In genomic region chr18:48060346-48060745, GRCh38 we compare ENCODE assay signal across 19 cellular contexts.
A peak's percentile ranks its signal among the peaks of the same experiment; 100 is the strongest.
DNase-seq lines count a peak whose midpoint lies in the region; ATAC-seq and TF ChIP-seq lines count a peak whose summit lies in the region.
"Had no signal": no experiment of that assay in that cellular context is flagged by ENCODE, and none has a peak within 500 bp of the region (broad histone marks: within the 10 kb centered on the region; RNA-seq: fewer than 3 reads in every experiment).

No MANE protein-coding gene starts in this region.

- H2BK120ac ChIP-seq in neuronal stem cell (ENCODE audit: low read depth, low read length), result peak overlapping the region; percentile 68

- intact Hi-C loops in vagina (cut with DNase I), result no loop called here

- H3K27ac ChIP-seq in RWPE2 (ENCODE audit: poor library complexity, severe bottlenecking), result no peak overlapping the region
- H3K27ac ChIP-seq in hepatocyte, result peak overlapping the region; percentile 73
- H3K27ac ChIP-seq in neuronal stem cell (replicated peaks; ENCODE audit: low read length), result no peak overlapping the region
- peak overlapping the region; percentile 67 for H3K27ac ChIP-seq in vagina
- H3K27ac ChIP-seq: BLaER1, HL-60 had no signal

- no peak for ATAC-seq in RWPE2 (ENCODE audit: low read depth)
- ATAC-seq in HG03432 (IDR thresholded peaks at IDR 0.05; ENCODE audit: unreplicated experiment), result no peak
- ATAC-seq: Panc1 had no signal

- H3K4me2 ChIP-seq in hepatocyte, result peak overlapping the region; percentile 62
- no peak overlapping the region for H3K4me2 ChIP-seq in neuronal stem cell (ENCODE audit: insufficient read depth, low read length, poor library complexity, severe bottlenecking)
- H3K4me2 ChIP-seq: BLaER1, SK-N-SH had no signal

- H3K18ac ChIP-seq in neuronal stem cell (ENCODE audit: low read length), result peak overlapping the region; percentile 74

- H2BK5ac ChIP-seq in neuronal stem cell (ENCODE audit: low read length), result no peak overlapping the region

- H2BK15ac ChIP-seq in neuronal stem cell (ENCODE audit: low read length), result peak overlapping the region; percentile 93

- no peak for TF ChIP-seq POLR2A in vagina (IDR thresholded peaks at IDR 0.05)

- H4K91ac ChIP-seq in neuronal stem cell (ENCODE audit: low read depth, low read length, poor library complexity), result no peak overlapping the region

- H3K36me3 ChIP-seq in RWPE2 (ENCODE audit: low read depth), result no peaks in the 10 kb centered on the region
- no peaks in the 10 kb centered on the region for H3K36me3 ChIP-seq in hepatocyte (replicated peaks; ENCODE audit: insufficient read depth, low read depth)
- H3K36me3 ChIP-seq in neuronal stem cell (replicated peaks in 1 of 2; ENCODE audit: control insufficient read depth in 2 of 2, insufficient read depth in 2 of 2, low read length in 2 of 2), result no peaks in the 10 kb centered on the region
- no peaks in the 10 kb centered on the region for H3K36me3 ChIP-seq in vagina
- H3K36me3 ChIP-seq: BLaER1 had no signal

- H2AFZ ChIP-seq in hepatocyte, result no peak overlapping the region
- no peak overlapping the region for H2AFZ ChIP-seq in neuronal stem cell (ENCODE audit: low read length)

- H3K4me3 ChIP-seq in RWPE2 (ENCODE audit: severe bottlenecking) (no peak overlapping the region), hepatocyte (no peak overlapping the region), neuronal stem cell (ENCODE audit: low read length in 2 of 2) (no peak overlapping the region), vagina (no peak overlapping the region)
- H3K4me3 ChIP-seq: BLaER1 had no signal

- H3K23ac ChIP-seq in neuronal stem cell (ENCODE audit: low read depth, low read length, poor library complexity), result no peak overlapping the region

- H3K9me3 ChIP-seq in RWPE2 (ENCODE audit: severe bottlenecking), result no peaks in the 10 kb centered on the region
- no peaks in the 10 kb centered on the region for H3K9me3 ChIP-seq in hepatocyte (ENCODE audit: low read depth)
- H3K9me3 ChIP-seq in neuronal stem cell (replicated peaks in 1 of 2; ENCODE audit: control insufficient read depth in 2 of 2, insufficient read depth in 1 of 2, low read depth in 1 of 2, low read length in 2 of 2), result no peaks in the 10 kb centered on the region
- no peaks in the 10 kb centered on the region for H3K9me3 ChIP-seq in vagina
- H3K9me3 ChIP-seq: BLaER1, SK-N-SH had no signal

- peak overlapping the region; percentile 13 for H3K4ac ChIP-seq in neuronal stem cell (ENCODE audit: low read length)

- H2BK12ac ChIP-seq in neuronal stem cell (ENCODE audit: low read length), result peak overlapping the region; percentile 33

- no peaks in the 10 kb centered on the region for H3K9me2 ChIP-seq in hepatocyte (replicated peaks; ENCODE audit: insufficient read depth)
- H3K9me2 ChIP-seq: SK-N-SH had no signal

- no peaks in the 10 kb centered on the region for H4K20me1 ChIP-seq in hepatocyte (ENCODE audit: insufficient read depth, poor library complexity, severe bottlenecking)
- H4K20me1 ChIP-seq: BLaER1 had no signal

- H3K79me1 ChIP-seq in neuronal stem cell (ENCODE audit: low read depth, low read length), result no peaks in the 10 kb centered on the region

- H3K4me1 ChIP-seq in RWPE2 (ENCODE audit: insufficient read depth, poor library complexity, severe bottlenecking), result no peaks in the 10 kb centered on the region
- H3K4me1 ChIP-seq in hepatocyte (ENCODE audit: insufficient read depth), result peaks cover 24% of the 10 kb centered on the region
- H3K4me1 ChIP-seq in neuronal stem cell (ENCODE audit: control insufficient read depth in 2 of 2, insufficient read depth in 1 of 2, low read depth in 1 of 2, low read length in 2 of 2), result peaks cover 0 to 11% of the 10 kb centered on the region in 2 donors
- H3K4me1 ChIP-seq in vagina, result peaks cover 50% of the 10 kb centered on the region
- H3K4me1 ChIP-seq: BLaER1 had no signal

- H3K27me3 ChIP-seq in RWPE2 (ENCODE audit: insufficient read depth, poor library complexity, severe bottlenecking), result peaks cover 10% of the 10 kb centered on the region
- H3K27me3 ChIP-seq in hepatocyte, result no peaks in the 10 kb centered on the region
- H3K27me3 ChIP-seq in neuronal stem cell (ENCODE audit: control insufficient read depth in 3 of 3, insufficient read depth in 3 of 3, low read depth in 1 of 3, low read length in 3 of 3), result peaks cover 0 to 6% (median 0%) of the 10 kb centered on the region in 3 experiments
- no peaks in the 10 kb centered on the region for H3K27me3 ChIP-seq in vagina
- H3K27me3 ChIP-seq: BLaER1 had no signal

- peak; percentile 27 for DNase-seq in RWPE2 (ENCODE audit: low spot score)
- DNase-seq in hepatocyte (ENCODE audit: low spot score), result no peak
- DNase-seq in neuronal stem cell (ENCODE audit: low spot score), result no peak
- DNase-seq in vagina (ENCODE audit: extremely low spot score in 2 of 2), result no peak
- no peak for DNase-seq in DMS 273 (lab: John Stamatoyannopoulos, UW; ENCODE audit: unreplicated experiment)
- no peak for DNase-seq in activated CD8-positive, alpha-beta memory T cell treated with anti-CD3 and anti-CD28 coated beads for 24 hours
- DNase-seq: DMS53, NCI-H1092, NCI-H1417 treated with DMSO at 0.1 percent for 48 hours, NCI-H187, NCI-H2081 treated with DMSO at 0.1 percent for 48 hours, NCI-H2171, NCI-H226, NCI-H510A had no signal

- no peak overlapping the region for H3K9ac ChIP-seq in neuronal stem cell (ENCODE audit: low read depth, low read length, poor library complexity)
- H3K9ac ChIP-seq: BLaER1, SK-N-SH had no signal

- no peak for TF ChIP-seq CTCF in RWPE2 (IDR thresholded peaks at IDR 0.05; ENCODE audit: poor library complexity, severe bottlenecking)
- TF ChIP-seq CTCF in hepatocyte (IDR thresholded peaks at IDR 0.05; ENCODE audit: poor library complexity), result no peak
- no peak for TF ChIP-seq CTCF in vagina (IDR thresholded peaks at IDR 0.05)

- peak overlapping the region; percentile 40 for H3K14ac ChIP-seq in neuronal stem cell (ENCODE audit: low read length)

- H2AK5ac ChIP-seq in neuronal stem cell (ENCODE audit: low read depth, low read length), result peak overlapping the region; percentile 82

- no peaks in the 10 kb centered on the region for H3K79me2 ChIP-seq in hepatocyte

- no peak overlapping the region for H4K8ac ChIP-seq in neuronal stem cell (ENCODE audit: low read depth, low read length)

- 96% methylated on average over 4 of the region's 4 CpGs for WGBS in hepatocyte (ENCODE audit: low lambda C conversion rate, missing lambda C conversion rate)
- no CpG with 5 or more reads among the region's 4 CpGs for WGBS in neuronal stem cell (ENCODE audit: extremely low coverage in 2 of 2, insufficient read length in 2 of 2, insufficient replicate concordance in 1 of 2), 2 donors

Comparison
In these comparisons a context has a peak if more than half of its experiments do, and no peak if none do; other contexts are left out.
1. H3K27ac ChIP-seq: peak in hepatocyte (single experiment) and vagina (single experiment); none in RWPE2 (single experiment) and neuronal stem cell (single experiment).